ENCODE assay signal across 13 cellular contexts in the genomic region with DNA sequence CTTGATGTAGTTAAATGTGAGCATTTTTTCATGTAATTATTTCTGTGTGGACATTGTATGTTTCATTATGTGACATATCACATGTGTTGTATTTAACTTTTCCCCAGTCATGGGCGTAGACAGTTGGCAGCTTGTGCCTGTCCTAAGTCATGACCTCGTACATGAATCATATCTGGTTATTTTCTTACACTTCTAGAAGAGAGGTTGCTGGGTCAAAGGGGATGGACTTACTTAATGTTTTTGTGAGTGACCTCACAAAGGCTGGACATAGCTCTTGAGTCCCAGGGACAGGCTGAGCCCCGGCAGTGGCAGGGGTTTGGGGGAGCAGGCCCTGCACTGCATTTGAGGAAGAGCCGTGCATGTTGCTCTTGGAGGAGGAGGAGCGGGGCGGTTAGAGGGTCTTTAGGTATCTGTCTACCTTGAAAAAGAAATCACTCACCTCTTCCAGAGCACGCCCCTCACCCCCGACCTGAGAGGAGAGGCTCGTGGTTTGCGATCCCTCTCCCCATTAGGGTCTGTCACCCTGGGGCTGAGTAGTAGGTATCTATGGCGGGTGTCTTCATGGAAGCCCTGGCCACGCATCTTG. TPM values are rescaled to one million over a fixed set of nuclear protein-coding genes. Genes with fewer than 3 reads are reported as not detected.
DNase-seq lines count a peak whose midpoint lies in the region; ATAC-seq and TF ChIP-seq lines count a peak whose summit lies in the region.
"Had no signal": no experiment of that assay in that cellular context is flagged by ENCODE, and none has a peak within 500 bp of the region (broad histone marks: within the 10 kb centered on the region; RNA-seq: fewer than 3 reads in every experiment).

No MANE protein-coding gene starts in this region.

- no peak for DNase-seq in activated T-cell treated with anti-CD3 and anti-CD28 coated beads, Interleukin-2, amount 50 U/mL, for 72 hours
- DNase-seq in activated T-cell treated with anti-CD3 and anti-CD28 coated beads, Interleukin-2, amount 50 U/mL, for 48 hours = no peak
- no peak for DNase-seq in epithelial cell of prostate (ENCODE audit: low read depth, low spot score)
- DNase-seq in uterus = peak in 1 of 2 donors; percentile 33
- no peak for DNase-seq in HPDE6-E6E7 (ENCODE audit: extremely low spot score)
- no peak for DNase-seq in activated CD4-positive, CD25-positive, alpha-beta regulatory T cell treated with anti-CD3 and anti-CD28 coated beads, Interleukin-2, amount 50 U/mL, for 72 hours
- DNase-seq: 8988T; activated CD8-positive, alpha-beta memory T cell treated with anti-CD3 and anti-CD28 coated beads, Interleukin-2, amount 50 U/mL, for 48 hours; islet precursor cell; NCI-H146; SJCRH30 had no signal

- H3K4me1 ChIP-seq in mucosa of stomach (ENCODE audit: control insufficient read depth, insufficient read depth, low read length) (peaks cover 51% of the 10 kb centered on the region), uterus (peaks cover 2 to 6% of the 10 kb centered on the region in 2 donors)
- H3K4me1 ChIP-seq: SJCRH30 had no signal

- H3K9me3 Mint-ChIP-seq in activated T-cell treated with anti-CD3 and anti-CD28 coated beads, Interleukin-2, amount 50 U/mL, for 72 hours = no peaks in the 10 kb centered on the region

- no peak for ATAC-seq in activated T-cell treated with anti-CD3 and anti-CD28 coated beads, Interleukin-2, amount 50 U/mL, for 72 hours (replicated peaks in 1 of 2)
- ATAC-seq in GM18909 (IDR thresholded peaks at IDR 0.05; ENCODE audit: poor library complexity, unreplicated experiment) = no peak

- peak overlapping the region; percentile 13 for H3K9ac ChIP-seq in mucosa of stomach (ENCODE audit: low read length)

- H3K27me3 Mint-ChIP-seq in activated T-cell treated with anti-CD3 and anti-CD28 coated beads, Interleukin-2, amount 50 U/mL, for 72 hours (ENCODE audit: low read depth) = no peaks in the 10 kb centered on the region

- H3K36me3 Mint-ChIP-seq in activated T-cell treated with anti-CD3 and anti-CD28 coated beads, Interleukin-2, amount 50 U/mL, for 72 hours (ENCODE audit: insufficient read depth in 2 of 2) = peaks cover 10 to 12% of the 10 kb centered on the region in 2 donors

- peaks cover 6% of the 10 kb centered on the region for H3K36me3 ChIP-seq in mucosa of stomach (ENCODE audit: control insufficient read depth, insufficient read depth, low read length)
- no peaks in the 10 kb centered on the region for H3K36me3 ChIP-seq in uterus

- H3K4me1 Mint-ChIP-seq in activated T-cell treated with anti-CD3 and anti-CD28 coated beads, Interleukin-2, amount 50 U/mL, for 72 hours (ENCODE audit: low read depth) = peaks cover 8% of the 10 kb centered on the region

- TF ChIP-seq POLR2A in uterus (IDR thresholded peaks at IDR 0.05) = no peak

- peak overlapping the region; percentile 54 for H3K27ac Mint-ChIP-seq in activated T-cell treated with anti-CD3 and anti-CD28 coated beads, Interleukin-2, amount 50 U/mL, for 72 hours

- H3K4me3 ChIP-seq in mucosa of stomach (ENCODE audit: low read length) = no peak overlapping the region
- no peak overlapping the region for H3K4me3 ChIP-seq in uterus
- H3K4me3 ChIP-seq: SJCRH30 had no signal

- H3K9me3 ChIP-seq in mucosa of stomach (ENCODE audit: control insufficient read depth, low read length) (no peaks in the 10 kb centered on the region), uterus (no peaks in the 10 kb centered on the region)
- H3K9me3 ChIP-seq: SJCRH30 had no signal

- TF ChIP-seq CTCF in uterus (IDR thresholded peaks at IDR 0.05) = no peak

- peak overlapping the region; percentile 74 for H3K27ac ChIP-seq in epithelial cell of prostate
- H3K27ac ChIP-seq in uterus = peak overlapping the region; percentile 20 to 48
- H3K27ac ChIP-seq: SJCRH30 had no signal

- no peak overlapping the region for H3K4me3 Mint-ChIP-seq in activated T-cell treated with anti-CD3 and anti-CD28 coated beads, Interleukin-2, amount 50 U/mL, for 72 hours

- H3K27me3 ChIP-seq in mucosa of stomach (ENCODE audit: control insufficient read depth, insufficient read depth, low read length) (no peaks in the 10 kb centered on the region), uterus (no peaks in the 10 kb centered on the region)
- H3K27me3 ChIP-seq: SJCRH30 had no signal

- intact Hi-C loops in uterus (cut with DNase I; ENCODE audit: low total_unique reads) = no loop called here

RNA-seq across cellular contexts. Expression of a gene that starts 16.4 kb away (rescaled TPM):
- total RNA-seq in activated T-cell treated with anti-CD3 and anti-CD28 coated beads, Interleukin-2, amount 50 U/mL, for 72 hours = 10 to 100 TPM; 25.2 to 34.6 TPM
- total RNA-seq in uterus = 10 to 100 TPM; 25.4 to 67.6 (median 58.3) TPM
